In the genomic region with DNA sequence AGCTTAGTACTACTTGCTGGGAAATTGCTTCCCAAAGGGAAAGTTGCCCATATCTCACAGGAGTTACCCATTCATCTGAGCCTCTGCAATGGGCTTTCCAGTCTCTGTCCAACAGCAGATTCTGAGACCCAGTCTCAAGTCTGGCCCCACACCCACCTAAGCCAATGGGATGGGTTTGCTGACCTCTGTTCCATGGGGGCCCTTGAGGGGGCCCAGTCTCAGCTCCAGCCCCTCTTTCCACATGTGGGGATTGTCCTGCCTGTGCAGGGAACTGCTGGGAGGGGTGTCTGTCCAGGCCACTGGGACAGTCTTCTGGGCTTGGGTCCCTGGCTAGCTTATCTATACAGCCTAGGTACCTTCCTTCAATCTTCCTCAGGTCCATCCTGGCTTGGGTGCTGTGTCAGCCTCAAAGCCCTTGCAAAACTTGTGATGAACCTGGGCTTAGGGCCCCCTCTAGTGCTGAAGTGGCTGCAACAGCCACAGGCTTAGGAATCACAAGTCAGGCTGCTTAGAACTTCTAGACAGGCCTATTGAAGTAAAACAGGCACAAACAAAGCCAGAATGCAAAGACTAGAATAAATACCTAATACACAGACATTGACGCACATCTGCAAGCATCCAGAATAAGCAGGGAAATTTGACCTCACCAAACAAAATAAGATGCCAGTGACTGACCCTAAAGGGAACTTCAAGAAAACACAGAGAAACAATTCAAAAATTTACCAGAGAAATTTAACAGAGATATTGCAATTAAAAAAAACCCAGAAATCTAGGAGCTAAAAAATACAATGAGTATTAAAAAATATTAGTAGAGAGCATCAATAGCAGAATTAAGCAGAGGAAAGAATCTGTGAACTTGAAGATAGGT, we compare ENCODE assay signal across 9 cellular contexts. TPM values are rescaled to one million over a fixed set of nuclear protein-coding genes. Genes with fewer than 3 reads are reported as not detected.
A peak's percentile ranks its signal among the peaks of the same experiment; 100 is the strongest.
DNase-seq lines count a peak whose midpoint lies in the region; ATAC-seq, FAIRE-seq and TF ChIP-seq lines count a peak whose summit lies in the region.
"Had no signal": no experiment of that assay in that cellular context is flagged by ENCODE, and none has a peak within 500 bp of the region (broad histone marks: within the 10 kb centered on the region; RNA-seq: fewer than 3 reads in every experiment).

No MANE protein-coding gene starts in this region.

- no peak overlapping the region for H3K4me3 Mint-ChIP-seq in CD4-positive, alpha-beta memory T cell
- no peak overlapping the region for H3K4me3 Mint-ChIP-seq in activated CD4-positive, alpha-beta memory T cell treated with anti-CD3 and anti-CD28 coated beads, Interleukin-2, amount 10 ng/mL, durations not matched to agents 7 days and 5 days
- no peak overlapping the region for H3K4me3 Mint-ChIP-seq in naive thymus-derived CD4-positive, alpha-beta T cell
- H3K4me3 Mint-ChIP-seq: activated naive CD4-positive, alpha-beta T cell treated with anti-CD3 and anti-CD28 coated beads, Interleukin-2, amount 50 U/mL, for 24 hours had no signal

- H3K79me2 ChIP-seq in endothelial cell of umbilical vein (ENCODE audit: control insufficient read depth, insufficient read depth, low read length), result no peaks in the 10 kb centered on the region

- intact Hi-C loops in CD4-positive, alpha-beta memory T cell (cut with micrococcal nuclease), result loop anchor here (1.0 to 10.0 kb wide), 3 partner anchors 143 to 508 kb away; partner anchors contain the start of gene DTX4
- intact Hi-C loops in endothelial cell of umbilical vein (cut with micrococcal nuclease), result loop anchor here (1.0 to 10.0 kb wide), 4 partner anchors 143 to 509 kb away; partner anchors contain the start of gene OR5A1
- intact Hi-C loops in naive thymus-derived CD4-positive, alpha-beta T cell (cut with micrococcal nuclease), result loop anchor here (1.0 to 2.0 kb wide), 4 partner anchors 122 to 510 kb away; no protein-coding TSS in a partner anchor

- no peaks in the 10 kb centered on the region for H3K9me3 ChIP-seq in CD4-positive, alpha-beta memory T cell (ENCODE audit: control insufficient read depth in 1 of 2, low read length in 2 of 2)
- H3K9me3 ChIP-seq in endothelial cell of umbilical vein (replicated peaks; ENCODE audit: control insufficient read depth, insufficient read depth, low read length) (no peaks in the 10 kb centered on the region), stomach smooth muscle (ENCODE audit: control insufficient read depth in 2 of 2, low read length in 2 of 2) (no peaks in the 10 kb centered on the region)
- H3K9me3 ChIP-seq in naive thymus-derived CD4-positive, alpha-beta T cell (ENCODE audit: control insufficient read depth in 2 of 3, low read length in 3 of 3), result no peaks in the 10 kb centered on the region

- H3K4me2 ChIP-seq in endothelial cell of umbilical vein (ENCODE audit: insufficient read depth, low read length), result no peak overlapping the region

- peak; percentile 93 for ATAC-seq in HG03280 (IDR thresholded peaks at IDR 0.05; ENCODE audit: unreplicated experiment)
- peak; percentile 97 for ATAC-seq in naive thymus-derived CD4-positive, alpha-beta T cell

- H3K27me3 ChIP-seq in CD4-positive, alpha-beta memory T cell (ENCODE audit: insufficient read depth, low read length), result no peaks in the 10 kb centered on the region
- H3K27me3 ChIP-seq in endothelial cell of umbilical vein (ENCODE audit: control insufficient read depth in 2 of 2, insufficient read depth in 2 of 2, low read length in 2 of 2) (peaks cover 2% of the 10 kb centered on the region in 2 experiments), stomach smooth muscle (ENCODE audit: control insufficient read depth in 1 of 2, insufficient read depth in 2 of 2, low read length in 2 of 2) (no peaks in the 10 kb centered on the region)
- H3K27me3 ChIP-seq in naive thymus-derived CD4-positive, alpha-beta T cell (ENCODE audit: control insufficient read depth in 2 of 2, insufficient read depth in 2 of 2, low read length in 2 of 2), result no peaks in the 10 kb centered on the region

- peak; percentile 76 to 78 for TF ChIP-seq CTCF in endothelial cell of umbilical vein (IDR thresholded peaks at IDR 0.05; ENCODE audit: extremely low read depth in 1 of 2, insufficient read depth in 1 of 2, low read depth in 1 of 2, low read length in 2 of 2)

- H3K9ac ChIP-seq in endothelial cell of umbilical vein (replicated peaks; ENCODE audit: extremely low read depth, insufficient read depth, low read length) (no peak overlapping the region), stomach smooth muscle (ENCODE audit: low read length in 2 of 2) (no peak overlapping the region)

- H3K27ac Mint-ChIP-seq in CD4-positive, alpha-beta memory T cell, result no peak overlapping the region
- H3K27ac Mint-ChIP-seq in activated CD4-positive, alpha-beta memory T cell treated with anti-CD3 and anti-CD28 coated beads, Interleukin-2, amount 10 ng/mL, durations not matched to agents 7 days and 5 days, result no peak overlapping the region
- no peak overlapping the region for H3K27ac Mint-ChIP-seq in naive thymus-derived CD4-positive, alpha-beta T cell
- H3K27ac Mint-ChIP-seq: activated naive CD4-positive, alpha-beta T cell treated with anti-CD3 and anti-CD28 coated beads, Interleukin-2, amount 50 U/mL, for 24 hours had no signal

- no peak overlapping the region for H3K27ac ChIP-seq in CD4-positive, alpha-beta memory T cell (ENCODE audit: low read depth, low read length)
- H3K27ac ChIP-seq in endothelial cell of umbilical vein (ENCODE audit: insufficient read depth, low read depth, low read length), result no peak overlapping the region
- no peak overlapping the region for H3K27ac ChIP-seq in naive thymus-derived CD4-positive, alpha-beta T cell (ENCODE audit: low read depth, low read length)
- H3K27ac ChIP-seq in stomach smooth muscle (ENCODE audit: low read length), result peak overlapping the region; percentile 12

- no peaks in the 10 kb centered on the region for H4K20me1 ChIP-seq in endothelial cell of umbilical vein (replicated peaks; ENCODE audit: control insufficient read depth, extremely low read depth, insufficient read depth, low read length)

- no peaks in the 10 kb centered on the region for H3K36me3 Mint-ChIP-seq in CD4-positive, alpha-beta memory T cell
- no peaks in the 10 kb centered on the region for H3K36me3 Mint-ChIP-seq in activated CD4-positive, alpha-beta memory T cell treated with anti-CD3 and anti-CD28 coated beads, Interleukin-2, amount 10 ng/mL, durations not matched to agents 7 days and 5 days (ENCODE audit: low read depth)
- no peaks in the 10 kb centered on the region for H3K36me3 Mint-ChIP-seq in naive thymus-derived CD4-positive, alpha-beta T cell
- H3K36me3 Mint-ChIP-seq: activated naive CD4-positive, alpha-beta T cell treated with anti-CD3 and anti-CD28 coated beads, Interleukin-2, amount 50 U/mL, for 24 hours had no signal

- H3K9me3 Mint-ChIP-seq in CD4-positive, alpha-beta memory T cell, result peaks cover 0 to 7% (median 0%) of the 10 kb centered on the region in 8 donors
- H3K9me3 Mint-ChIP-seq in activated CD4-positive, alpha-beta memory T cell treated with anti-CD3 and anti-CD28 coated beads, Interleukin-2, amount 10 ng/mL, durations not matched to agents 7 days and 5 days, result no peaks in the 10 kb centered on the region
- H3K9me3 Mint-ChIP-seq in naive thymus-derived CD4-positive, alpha-beta T cell, result no peaks in the 10 kb centered on the region
- H3K9me3 Mint-ChIP-seq: activated naive CD4-positive, alpha-beta T cell treated with anti-CD3 and anti-CD28 coated beads, Interleukin-2, amount 50 U/mL, for 24 hours had no signal

- FAIRE-seq in endothelial cell of umbilical vein (lab: Jason Lieb, UNC), result peak; percentile 79

- peaks cover 8 to 12% of the 10 kb centered on the region in 2 donors for H3K27me3 Mint-ChIP-seq in CD4-positive, alpha-beta memory T cell
- H3K27me3 Mint-ChIP-seq in activated CD4-positive, alpha-beta memory T cell treated with anti-CD3 and anti-CD28 coated beads, Interleukin-2, amount 10 ng/mL, durations not matched to agents 7 days and 5 days, result peaks cover 14% of the 10 kb centered on the region
- peaks cover 18 to 39% (median 23%) of the 10 kb centered on the region in 5 donors for H3K27me3 Mint-ChIP-seq in naive thymus-derived CD4-positive, alpha-beta T cell

- no peaks in the 10 kb centered on the region for H3K36me3 ChIP-seq in CD4-positive, alpha-beta memory T cell (ENCODE audit: insufficient read depth, low read length)
- no peaks in the 10 kb centered on the region for H3K36me3 ChIP-seq in endothelial cell of umbilical vein (ENCODE audit: control insufficient read depth in 2 of 2, extremely low read depth in 1 of 2, insufficient read depth in 2 of 2, low read length in 2 of 2)
- no peaks in the 10 kb centered on the region for H3K36me3 ChIP-seq in naive thymus-derived CD4-positive, alpha-beta T cell (ENCODE audit: control insufficient read depth in 2 of 3, insufficient read depth in 3 of 3, low read length in 3 of 3)
- H3K36me3 ChIP-seq in stomach smooth muscle (ENCODE audit: control insufficient read depth in 2 of 2, insufficient read depth in 2 of 2, low read length in 2 of 2), result no peaks in the 10 kb centered on the region

- no peak overlapping the region for H2AFZ ChIP-seq in endothelial cell of umbilical vein (ENCODE audit: low read depth, low read length)

- dilution Hi-C loops in endothelial cell of umbilical vein (cut with MboI; ENCODE audit: extremely low pct_ligation_motif_present, low sequenced_read_pairs), result no loop called here

- H3K4me1 ChIP-seq in CD4-positive, alpha-beta memory T cell (ENCODE audit: insufficient read depth, low read length), result no peaks in the 10 kb centered on the region
- no peaks in the 10 kb centered on the region for H3K4me1 ChIP-seq in endothelial cell of umbilical vein (ENCODE audit: control insufficient read depth, extremely low read depth, insufficient read depth, low read length)
- no peaks in the 10 kb centered on the region for H3K4me1 ChIP-seq in naive thymus-derived CD4-positive, alpha-beta T cell (ENCODE audit: control insufficient read depth in 2 of 2, insufficient read depth in 2 of 2, low read length in 2 of 2)
- H3K4me1 ChIP-seq in stomach smooth muscle (ENCODE audit: control insufficient read depth, insufficient read depth, low read length), result no peaks in the 10 kb centered on the region

- no peaks in the 10 kb centered on the region for H3K9me1 ChIP-seq in endothelial cell of umbilical vein (replicated peaks; ENCODE audit: control insufficient read depth, extremely low read depth, insufficient read depth, low read length)

- BruUV-seq in endothelial cell of umbilical vein (replicated peaks; lab: Mats Ljungman, UMichigan), result no TSS peak

- DNase-seq in CD4-positive, alpha-beta memory T cell, result peak; percentile 48 to 57 (median 52)
- peak; percentile 11 for DNase-seq in GM19238 (ENCODE audit: insufficient read length, low spot score)
- peak; percentile 58 for DNase-seq in NCI-H748 treated with DMSO at 0.1 percent for 48 hours (lab: John Stamatoyannopoulos, UW)
- peak; percentile 63 for DNase-seq in activated CD4-positive, alpha-beta memory T cell treated with anti-CD3 and anti-CD28 coated beads, Interleukin-2, amount 10 ng/mL, durations not matched to agents 7 days and 5 days
- DNase-seq in endothelial cell of umbilical vein (ENCODE audit: low read depth, low spot score), result peak; percentile 81
- DNase-seq in naive thymus-derived CD4-positive, alpha-beta T cell, result peak in 8 of 9 donors; percentile 43 to 66 (median 58)

- TF ChIP-seq POLR2A in endothelial cell of umbilical vein (IDR thresholded peaks at IDR 0.05; ENCODE audit: low read depth, low read length), result no peak

- H3K4me3 ChIP-seq in CD4-positive, alpha-beta memory T cell (ENCODE audit: low read length in 2 of 2), result no peak overlapping the region
- H3K4me3 ChIP-seq in endothelial cell of umbilical vein (replicated peaks in 1 of 3; ENCODE audit: insufficient read depth in 1 of 3, low read depth in 1 of 3, low read length in 3 of 3), result no peak overlapping the region
- H3K4me3 ChIP-seq in naive thymus-derived CD4-positive, alpha-beta T cell (ENCODE audit: low read length), result no peak overlapping the region
- no peak overlapping the region for H3K4me3 ChIP-seq in stomach smooth muscle (ENCODE audit: low read length in 2 of 2)

- POLR2A ChIA-PET in CD4-positive, alpha-beta memory T cell (lab: Charles Lee; ENCODE audit: partially characterized antibody), result no interaction called here
- POLR2A ChIA-PET in activated CD4-positive, alpha-beta memory T cell treated with anti-CD3 and anti-CD28 coated beads, Interleukin-2, amount 10 ng/mL, durations not matched to agents 7 days and 5 days (lab: Charles Lee), result interaction anchor here (1.1 kb wide), 1 partner anchor 11 kb away, joined by 5 read pairs; the partner anchor contains the start of gene PATL1
- POLR2A ChIA-PET in endothelial cell of umbilical vein (lab: Charles Lee), result no interaction called here
- POLR2A ChIA-PET in naive thymus-derived CD4-positive, alpha-beta T cell (lab: Charles Lee), result interaction anchor here (0.5 to 1.1 kb wide), 2 partner anchors 39 to 63 kb away, joined by 3 read pairs; no protein-coding TSS in a partner anchor

- H3K4me1 Mint-ChIP-seq in CD4-positive, alpha-beta memory T cell, result no peaks in the 10 kb centered on the region
- no peaks in the 10 kb centered on the region for H3K4me1 Mint-ChIP-seq in activated CD4-positive, alpha-beta memory T cell treated with anti-CD3 and anti-CD28 coated beads, Interleukin-2, amount 10 ng/mL, durations not matched to agents 7 days and 5 days
- H3K4me1 Mint-ChIP-seq in naive thymus-derived CD4-positive, alpha-beta T cell, result no peaks in the 10 kb centered on the region
- H3K4me1 Mint-ChIP-seq: activated naive CD4-positive, alpha-beta T cell treated with anti-CD3 and anti-CD28 coated beads, Interleukin-2, amount 50 U/mL, for 24 hours had no signal

- CTCF ChIA-PET in CD4-positive, alpha-beta memory T cell (lab: Charles Lee; ENCODE audit: partially characterized antibody), result interaction anchor here (0.9 to 2.7 kb wide), 3 partner anchors 143 to 147 kb away, joined by 3 to 23 read pairs (median 4); no protein-coding TSS in a partner anchor
- CTCF ChIA-PET in activated CD4-positive, alpha-beta memory T cell treated with anti-CD3 and anti-CD28 coated beads, Interleukin-2, amount 10 ng/mL, durations not matched to agents 7 days and 5 days (lab: Charles Lee), result interaction anchor here (1.0 to 2.7 kb wide), 3 partner anchors 9 to 143 kb away, joined by 3 to 12 read pairs (median 3); no protein-coding TSS in a partner anchor
- CTCF ChIA-PET in endothelial cell of umbilical vein (lab: Charles Lee), result interaction anchor here (0.6 to 1.6 kb wide), 9 partner anchors 9 to 509 kb away, joined by 3 to 13 read pairs (median 4); partner anchors contain the start of genes DTX4 and PATL1
- CTCF ChIA-PET in naive thymus-derived CD4-positive, alpha-beta T cell (lab: Charles Lee), result interaction anchor here (0.7 to 1.6 kb wide), 4 partner anchors 71 to 414 kb away, joined by 3 to 10 read pairs (median 3); partner anchors contain the start of gene STX3

RNA-seq across cellular contexts. Expression of gene PATL1, which starts 11.7 kb away (rescaled TPM):
- 10 to 100 TPM; 45.3 to 45.5 TPM for total RNA-seq in CD4-positive, alpha-beta memory T cell
- polyA plus RNA-seq in CD4-positive, alpha-beta memory T cell, result 1 to 10 TPM; 2.6 to 8.7 TPM
- 10 to 100 TPM; 56.4 to 56.8 TPM for total RNA-seq in activated CD4-positive, alpha-beta memory T cell treated with anti-CD3 and anti-CD28 coated beads, Interleukin-2, amount 10 ng/mL, durations not matched to agents 7 days and 5 days
- total RNA-seq in endothelial cell of umbilical vein, result 33.1 and 38.8 TPM in 2 replicates
- polyA plus RNA-seq in endothelial cell of umbilical vein, result 33.7 TPM in 2 replicates
- 32.5 and 32.8 TPM in 2 replicates for polyA plus RNA-seq in endothelial cell of umbilical vein (2011; cell fraction: cytosol; rRNA removed)
- 29.2 and 35.6 TPM in 2 replicates for polyA plus RNA-seq in endothelial cell of umbilical vein (2011; cell fraction: nucleus; rRNA removed)
- polyA plus RNA-seq in endothelial cell of umbilical vein (2012), result 26.7 and 30.9 TPM in 2 replicates
- polyA minus RNA-seq in endothelial cell of umbilical vein, result 30.1 and 34.5 TPM in 2 replicates
- polyA minus RNA-seq in endothelial cell of umbilical vein (2011; cell fraction: cytosol; rRNA and poly(A)+ RNA removed), result 13.0 TPM
- polyA minus RNA-seq in endothelial cell of umbilical vein (2011; cell fraction: nucleus; rRNA and poly(A)+ RNA removed), result 12.8 and 25.5 TPM in 2 replicates
- total RNA-seq in naive thymus-derived CD4-positive, alpha-beta T cell, result 10 to 100 TPM; 40.6 to 60.1 (median 45.3) TPM
- 1 to 10 TPM; 5.7 to 7.6 TPM for polyA plus RNA-seq in naive thymus-derived CD4-positive, alpha-beta T cell

RNA-seq across cellular contexts. Expression of gene OR10V1, which starts 33.1 kb away (rescaled TPM):
- not detected for total RNA-seq in CD4-positive, alpha-beta memory T cell
- polyA plus RNA-seq in CD4-positive, alpha-beta memory T cell, result not detected
- total RNA-seq in activated CD4-positive, alpha-beta memory T cell treated with anti-CD3 and anti-CD28 coated beads, Interleukin-2, amount 10 ng/mL, durations not matched to agents 7 days and 5 days, result not detected
- not detected in 2 replicates for total RNA-seq in endothelial cell of umbilical vein
- polyA plus RNA-seq in endothelial cell of umbilical vein, result not detected in 2 replicates
- polyA plus RNA-seq in endothelial cell of umbilical vein (2011; cell fraction: cytosol; rRNA removed), result not detected in 2 replicates
- polyA plus RNA-seq in endothelial cell of umbilical vein (2011; cell fraction: nucleus; rRNA removed), result not detected in 2 replicates
- not detected in 2 replicates for polyA plus RNA-seq in endothelial cell of umbilical vein (2012)
- polyA minus RNA-seq in endothelial cell of umbilical vein, result not detected in 2 replicates
- polyA minus RNA-seq in endothelial cell of umbilical vein (2011; cell fraction: cytosol; rRNA and poly(A)+ RNA removed), result not detected
- polyA minus RNA-seq in endothelial cell of umbilical vein (2011; cell fraction: nucleus; rRNA and poly(A)+ RNA removed), result not detected in 2 replicates
- total RNA-seq in naive thymus-derived CD4-positive, alpha-beta T cell, result not detected
- not detected for polyA plus RNA-seq in naive thymus-derived CD4-positive, alpha-beta T cell

Comparison
In these comparisons a context has a peak if more than half of its experiments do, and no peak if none do; other contexts are left out.
1. DNase-seq: peak in every context shown above with its lines; median percentile 81 in endothelial cell of umbilical vein; 63 in activated CD4-positive, alpha-beta memory T cell treated with anti-CD3 and anti-CD28 coated beads, Interleukin-2, amount 10 ng/mL, durations not matched to agents 7 days and 5 days; 58 in NCI-H748 treated with DMSO at 0.1 percent for 48 hours; 58 in naive thymus-derived CD4-positive, alpha-beta T cell; 52 in CD4-positive, alpha-beta memory T cell; 11 in GM19238.
2. POLR2A ChIA-PET loops: an anchor here in activated CD4-positive, alpha-beta memory T cell treated with anti-CD3 and anti-CD28 coated beads, Interleukin-2, amount 10 ng/mL, durations not matched to agents 7 days and 5 days (1.1 kb wide) and naive thymus-derived CD4-positive, alpha-beta T cell (0.5 to 1.1 kb wide); none called in CD4-positive, alpha-beta memory T cell and endothelial cell of umbilical vein.